11 cellular contexts compared by ENCODE assay signal in genomic region chr5:96384353-96384752, GRCh38. TPM values are rescaled to one million over a fixed set of nuclear protein-coding genes. Genes with fewer than 3 reads are reported as not detected.
DNase-seq lines count a peak whose midpoint lies in the region; FAIRE-seq and TF ChIP-seq lines count a peak whose summit lies in the region.
"Had no signal": no experiment of that assay in that cellular context is flagged by ENCODE, and none has a peak within 500 bp of the region (broad histone marks: within the 10 kb centered on the region; RNA-seq: fewer than 3 reads in every experiment).

No MANE protein-coding gene starts in this region.

- peak; percentile 95 for FAIRE-seq in HTR-8/SVneo (lab: Jason Lieb, UNC)

- H3K4me3 ChIP-seq in cardiac fibroblast (replicated peaks in 1 of 2; ENCODE audit: low read depth in 2 of 2, low read length in 2 of 2), result no peak overlapping the region
- no peak overlapping the region for H3K4me3 ChIP-seq in kidney epithelial cell (ENCODE audit: low read depth, low read length)

- TF ChIP-seq CTCF in cardiac fibroblast (IDR thresholded peaks at IDR 0.05; ENCODE audit: low read depth, low read length) (no peak), kidney epithelial cell (IDR thresholded peaks at IDR 0.05; ENCODE audit: insufficient read depth, low read length, poor library complexity, severe bottlenecking) (no peak)

- DNase-seq in ACHN (peak; percentile 88), HTR-8/SVneo (ENCODE audit: insufficient read length, low spot score) (peak; percentile 67), cardiac fibroblast (ENCODE audit: low read depth in 2 of 2) (peak; percentile 72 to 74), kidney epithelial cell (ENCODE audit: low read depth) (peak; percentile 69), iPS-NIHi7 (ENCODE audit: extremely low spot score) (no peak), NCI-H345 (lab: John Stamatoyannopoulos, UW) (no peak), AML-193 (lab: John Stamatoyannopoulos, UW) (no peak), SIG-M5 treated with dmso at 0.1 percent for 504 hours (lab: John Stamatoyannopoulos, UW; ENCODE audit: unreplicated experiment) (no peak)
- DNase-seq: MM.1S, RPMI8226 had no signal

- H3K36me3 ChIP-seq in kidney epithelial cell (ENCODE audit: control insufficient read depth, insufficient read depth, low read length), result no peaks in the 10 kb centered on the region

- H3K27me3 ChIP-seq in kidney epithelial cell (ENCODE audit: control insufficient read depth, insufficient read depth, low read length), result no peaks in the 10 kb centered on the region

- in situ Hi-C loops in ACHN (cut with HindIII; ENCODE audit: low pct_ligation_motif_present, low pct_unique_long_range_greater_than_20kb, low sequenced_read_pairs), result no loop called here

RNA-seq across cellular contexts. Expression of gene PCSK1, which starts 48.7 kb away (rescaled TPM):
- not detected in 2 replicates for total RNA-seq in kidney epithelial cell
- total RNA-seq: mononuclear cell had no signal

Comparison
In these comparisons a context has a peak if more than half of its experiments do, and no peak if none do; other contexts are left out.
1. DNase-seq: peak in ACHN (single experiment), HTR-8/SVneo (single experiment), cardiac fibroblast (2 of 2) and kidney epithelial cell (single experiment); none in iPS-NIHi7 (single experiment), NCI-H345 (single experiment), AML-193 (0 of 2) and SIG-M5 treated with dmso at 0.1 percent for 504 hours (single experiment).